ENCODE assay signal across 16 cellular contexts in the genomic region with DNA sequence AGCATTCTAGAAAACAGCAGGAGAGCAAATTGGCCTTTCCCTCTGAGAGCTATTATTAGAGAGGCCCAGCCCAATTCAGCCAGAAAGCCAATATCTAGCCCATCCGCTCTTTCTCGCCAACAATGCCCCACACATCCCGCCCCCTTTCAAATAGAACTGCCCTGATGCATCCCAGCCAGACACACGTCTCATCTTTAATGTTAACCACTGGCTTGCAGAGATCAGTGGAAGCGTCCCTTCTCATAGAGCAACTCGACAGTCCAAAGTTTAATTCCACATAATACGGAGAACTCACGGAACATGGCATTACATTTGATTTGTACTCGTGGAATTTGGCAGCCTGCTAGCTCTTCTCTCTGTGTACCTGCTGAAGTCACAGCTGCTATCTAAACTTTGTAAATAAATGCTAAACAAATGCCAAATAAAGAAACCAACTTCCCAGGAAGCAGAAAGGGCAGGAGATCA.
DNase-seq lines count a peak whose midpoint lies in the region; ATAC-seq and TF ChIP-seq lines count a peak whose summit lies in the region.
"Had no signal": no experiment of that assay in that cellular context is flagged by ENCODE, and none has a peak within 500 bp of the region (broad histone marks: within the 10 kb centered on the region; RNA-seq: fewer than 3 reads in every experiment).

No MANE protein-coding gene starts in this region.

- no peaks in the 10 kb centered on the region for H3K27me3 ChIP-seq in GM23338 (ENCODE audit: insufficient read depth)
- H3K27me3 ChIP-seq in psoas muscle (ENCODE audit: insufficient read depth in 3 of 3, low read length in 2 of 3): no peaks in the 10 kb centered on the region

- H3K36me3 ChIP-seq in GM23338 (ENCODE audit: insufficient read depth) (no peaks in the 10 kb centered on the region), psoas muscle (ENCODE audit: insufficient read depth in 1 of 2, low read depth in 1 of 2) (no peaks in the 10 kb centered on the region)

- H3K4me3 Mint-ChIP-seq in GM23338: no peak overlapping the region
- H3K4me3 Mint-ChIP-seq: B cell had no signal

- H3K27ac Mint-ChIP-seq in GM23338: no peak overlapping the region
- H3K27ac Mint-ChIP-seq: B cell had no signal

- no peak overlapping the region for H3K4me3 ChIP-seq in GM23338
- H3K4me3 ChIP-seq in psoas muscle: peak overlapping the region; percentile 37
- H3K4me3 ChIP-seq: K562 had no signal

- H4K20me1 ChIP-seq in GM23338 (replicated peaks; ENCODE audit: insufficient read depth): no peaks in the 10 kb centered on the region

- no peaks in the 10 kb centered on the region for H3K36me3 Mint-ChIP-seq in GM23338 (ENCODE audit: low read depth)

- peaks cover 14% of the 10 kb centered on the region for H3K4me1 Mint-ChIP-seq in GM23338
- H3K4me1 Mint-ChIP-seq: B cell had no signal

- H3K9me2 ChIP-seq in GM23338 (ENCODE audit: insufficient read depth): peaks cover 2% of the 10 kb centered on the region; the same call in 1 of the 2 replicates

- no peak for ATAC-seq in GM23338
- peak; percentile 56 for ATAC-seq in left ventricle myocardium superior
- ATAC-seq in psoas muscle: peak; percentile 21 to 74 (median 34)
- ATAC-seq: K562 had no signal

- H3K27ac ChIP-seq in GM23338 (ENCODE audit: low read depth) (no peak overlapping the region; the same call in 1 of the 2 replicates), psoas muscle (no peak overlapping the region)
- H3K27ac ChIP-seq: RWPE1 had no signal

- no peaks in the 10 kb centered on the region for H3K79me2 ChIP-seq in GM23338 (replicated peaks; ENCODE audit: insufficient read depth)

- H3K27me3 Mint-ChIP-seq in GM23338 (ENCODE audit: insufficient read depth, low read depth, poor library complexity): no peaks in the 10 kb centered on the region
- H3K27me3 Mint-ChIP-seq: B cell had no signal

- H3K4me2 ChIP-seq in GM23338: peak overlapping the region; percentile 38; the same call in 1 of the 2 replicates

- no peaks in the 10 kb centered on the region for H3F3A ChIP-seq in GM23338 (replicated peaks; ENCODE audit: low read depth)

- H3K4me1 ChIP-seq in GM23338 (ENCODE audit: insufficient read depth): peaks cover 16% of the 10 kb centered on the region
- peaks cover 5% of the 10 kb centered on the region for H3K4me1 ChIP-seq in psoas muscle

- TF ChIP-seq CTCF in GM23338 (conservative IDR thresholded peaks at IDR 0.05; ENCODE audit: low read depth in 2 of 2): no peak
- no peak for TF ChIP-seq CTCF in psoas muscle (IDR thresholded peaks at IDR 0.05)

- H2AFZ ChIP-seq in GM23338: peak overlapping the region; percentile 49; the same call in 1 of the 2 replicates

- DNase-seq in GM23338 (ENCODE audit: low spot score) (no peak), cerebellar cortex (ENCODE audit: low spot score) (peak; percentile 64), left ventricle myocardium superior (no peak), psoas muscle (no peak), HuH-7 (ENCODE audit: low spot score) (no peak), dermis blood vessel endothelial cell (no peak), DMS114 treated with DMSO at 0.1 percent for 48 hours (lab: John Stamatoyannopoulos, UW; ENCODE audit: unreplicated experiment) (no peak), amygdala (lab: John Stamatoyannopoulos, UW) (no peak)
- DNase-seq: DND-41, NCI-H1105, NCI-H1694, NCI-H2081 treated with DMSO at 0.1 percent for 48 hours, NCI-H524 treated with DMSO at 0.1 percent for 48 hours had no signal

- H3K9me3 ChIP-seq in psoas muscle: no peaks in the 10 kb centered on the region

- H3K9me3 Mint-ChIP-seq in GM23338: no peaks in the 10 kb centered on the region

- WGBS in psoas muscle, 3 donors: 20 to 27% (median 23%) methylated on average over 9 of the region's 9 CpGs

- intact Hi-C loops in left ventricle myocardium superior (cut with micrococcal nuclease): no loop called here
- intact Hi-C loops in psoas muscle (cut with DNase I): no loop called here

TF ChIP-seq in GM23338, 12 proteins besides CTCF, POLR2A, EP300 and RAD21 (continues in another document):
- no peak for TF ChIP-seq STAT1 (IDR thresholded peaks at IDR 0.05; ENCODE audit: unreplicated experiment)
- no peak for TF ChIP-seq ETS1 (IDR thresholded peaks at IDR 0.05)
- no peak for TF ChIP-seq ZNF114 (CRISPR knock-in tag; IDR thresholded peaks at IDR 0.05)
- TF ChIP-seq ZNF462 (CRISPR knock-in tag; IDR thresholded peaks at IDR 0.05): no peak
- TF ChIP-seq EZH2 (IDR thresholded peaks at IDR 0.05; ENCODE audit: low read depth, unreplicated experiment): no peak
- TF ChIP-seq JUNB (IDR thresholded peaks at IDR 0.05; ENCODE audit: unreplicated experiment): no peak
- no peak for TF ChIP-seq CREB1 (CRISPR knock-in tag; IDR thresholded peaks at IDR 0.05; ENCODE audit: low read depth)
